Comparison of ENCODE assay signal across 1 cellular context in genomic region chrX:110087485-110088356, GRCh38.
A peak's percentile ranks its signal among the peaks of the same experiment; 100 is the strongest.
TF ChIP-seq lines count a peak whose summit lies in the region.

No MANE protein-coding gene starts in this region.

TF ChIP-seq in A549, 52 proteins besides CTCF, POLR2A, EP300 and RAD21 (continued from another document):
- TF ChIP-seq RARB (CRISPR knock-in tag; IDR thresholded peaks at IDR 0.05) (0 out of 2 replicates have a peak, but pooled peaks have one; percentile 54), TP53 (CRISPR knock-in tag; IDR thresholded peaks at IDR 0.05) (peak; percentile 72; the same call in 1 of the 2 replicates), E2F6 (IDR thresholded peaks at IDR 0.05; ENCODE audit: borderline replicate concordance, low read depth) (0 out of 2 replicates have a peak, but pooled peaks have one; percentile 56), ELK1 (IDR thresholded peaks at IDR 0.05; ENCODE audit: low read depth, low read length) (no peak), EHF (CRISPR knock-in tag; IDR thresholded peaks at IDR 0.05) (no peak), CEBPB (IDR thresholded peaks at IDR 0.05) (peak; percentile 82 to 93), HDAC2 (IDR thresholded peaks at IDR 0.05) (no peak), USF2 (IDR thresholded peaks at IDR 0.05) (peak; percentile 93), SREBF2 (IDR thresholded peaks at IDR 0.05) (no peak), NPAS2 (CRISPR knock-in tag; IDR thresholded peaks at IDR 0.05; ENCODE audit: borderline replicate concordance) (peak; percentile 71; the same call in 1 of the 2 replicates), MAFK (IDR thresholded peaks at IDR 0.05; ENCODE audit: partially characterized antibody) (peak; percentile 100), GATA3 (IDR thresholded peaks at IDR 0.05; ENCODE audit: borderline replicate concordance) (peak; percentile 50; the same call in 1 of the 2 replicates), HOXB5 (CRISPR knock-in tag; IDR thresholded peaks at IDR 0.05) (peak; percentile 81; the same call in 1 of the 2 replicates), JUN (IDR thresholded peaks at IDR 0.05) (peak; percentile 25 to 74; a peak in 3 of 5 replicates), PHF8 (IDR thresholded peaks at IDR 0.05; ENCODE audit: borderline replicate concordance, low read depth) (no peak), BCL3 (IDR thresholded peaks at IDR 0.05) (peak; percentile 69; the same call in 2 of the 3 replicates), FOXS1 (CRISPR knock-in tag; IDR thresholded peaks at IDR 0.05) (no peak), SMC3 (IDR thresholded peaks at IDR 0.05) (peak; percentile 27; the same call in 2 of the 3 replicates), BHLHE40 (IDR thresholded peaks at IDR 0.05; ENCODE audit: low read depth, low read length) (peak; percentile 61; the same call in 1 of the 2 replicates), HOXB13 (CRISPR knock-in tag; IDR thresholded peaks at IDR 0.05; ENCODE audit: low read depth) (0 out of 2 replicates have a peak, but pooled peaks have one; percentile 66), JUNB (IDR thresholded peaks at IDR 0.05) (peak; percentile 64), HES2 (IDR thresholded peaks at IDR 0.05) (peak; percentile 32; the same call in 1 of the 2 replicates), ATOH8 (CRISPR knock-in tag; IDR thresholded peaks at IDR 0.05; ENCODE audit: low read depth) (0 out of 2 replicates have a peak, but pooled peaks have one; percentile 21)
- TF ChIP-seq, protein P1, sequence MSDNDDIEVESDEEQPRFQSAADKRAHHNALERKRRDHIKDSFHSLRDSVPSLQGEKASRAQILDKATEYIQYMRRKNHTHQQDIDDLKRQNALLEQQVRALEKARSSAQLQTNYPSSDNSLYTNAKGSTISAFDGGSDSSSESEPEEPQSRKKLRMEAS (IDR thresholded peaks at IDR 0.05) = peak; percentile 82
- TF ChIP-seq, protein P2, sequence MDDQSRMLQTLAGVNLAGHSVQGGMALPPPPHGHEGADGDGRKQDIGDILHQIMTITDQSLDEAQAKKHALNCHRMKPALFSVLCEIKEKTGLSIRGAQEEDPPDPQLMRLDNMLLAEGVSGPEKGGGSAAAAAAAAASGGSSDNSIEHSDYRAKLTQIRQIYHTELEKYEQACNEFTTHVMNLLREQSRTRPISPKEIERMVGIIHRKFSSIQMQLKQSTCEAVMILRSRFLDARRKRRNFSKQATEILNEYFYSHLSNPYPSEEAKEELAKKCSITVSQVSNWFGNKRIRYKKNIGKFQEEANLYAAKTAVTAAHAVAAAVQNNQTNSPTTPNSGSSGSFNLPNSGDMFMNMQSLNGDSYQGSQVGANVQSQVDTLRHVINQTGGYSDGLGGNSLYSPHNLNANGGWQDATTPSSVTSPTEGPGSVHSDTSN (IDR thresholded peaks at IDR 0.05) = peak; percentile 16; the same call in 1 of the 2 replicates
